ENCODE assay signal across 18 cellular contexts in the genomic region with DNA sequence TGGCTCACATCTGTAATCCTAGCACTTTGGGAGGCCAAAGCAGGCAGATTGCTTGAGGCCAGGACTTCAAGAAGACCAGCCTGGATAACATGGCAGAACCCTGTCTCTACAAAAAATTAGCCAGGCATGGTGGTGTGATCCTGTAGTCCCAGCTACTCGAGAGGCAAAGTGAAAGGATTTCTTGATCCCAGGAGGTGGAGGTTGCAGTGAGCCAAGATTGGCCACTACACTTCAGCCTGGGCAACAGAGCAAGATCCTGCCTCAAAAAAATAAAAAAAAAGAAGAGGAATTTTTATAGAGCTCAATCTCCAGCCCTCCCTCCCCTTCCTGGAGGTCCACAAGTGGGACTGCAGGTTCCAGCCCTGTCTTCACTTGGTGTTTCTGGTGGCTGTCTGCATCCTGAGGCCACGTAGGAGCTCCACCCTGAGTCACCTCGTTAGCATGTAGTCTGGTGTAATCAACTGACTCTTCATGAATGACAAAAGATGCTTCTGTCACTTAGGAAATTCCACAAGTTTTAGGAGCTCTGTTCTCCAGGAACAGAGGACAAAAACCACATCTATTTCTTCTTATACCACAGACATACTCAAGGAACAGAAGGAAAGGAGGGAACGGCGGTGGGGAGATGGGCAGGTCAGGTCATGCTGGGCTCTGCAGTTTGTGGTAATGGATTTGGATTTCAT. TPM values are rescaled to one million over a fixed set of nuclear protein-coding genes. Genes with fewer than 3 reads are reported as not detected.
DNase-seq lines count a peak whose midpoint lies in the region; ATAC-seq, FAIRE-seq and TF ChIP-seq lines count a peak whose summit lies in the region.
"Had no signal": no experiment of that assay in that cellular context is flagged by ENCODE, and none has a peak within 500 bp of the region (broad histone marks: within the 10 kb centered on the region; RNA-seq: fewer than 3 reads in every experiment).

No MANE protein-coding gene starts in this region.

- 87% methylated on average over 5 of the region's 5 CpGs for WGBS in esophagus muscularis mucosa

- H3K9me3 ChIP-seq in kidney (ENCODE audit: control insufficient read depth in 1 of 2, low read length in 2 of 2): no peaks in the 10 kb centered on the region
- H3K9me3 ChIP-seq in esophagus muscularis mucosa: no peaks in the 10 kb centered on the region
- H3K9me3 ChIP-seq: sigmoid colon had no signal

- TF ChIP-seq EP300 in esophagus muscularis mucosa (IDR thresholded peaks at IDR 0.05): no peak

- H3K27me3 ChIP-seq in esophagus muscularis mucosa: no peaks in the 10 kb centered on the region
- H3K27me3 ChIP-seq: cardiac muscle cell, sigmoid colon had no signal

- no peak overlapping the region for H3K9ac ChIP-seq in kidney (ENCODE audit: low read length in 2 of 2)

- H3K4me1 ChIP-seq in kidney (ENCODE audit: control insufficient read depth in 1 of 2, insufficient read depth in 1 of 2, low read depth in 1 of 2, low read length in 2 of 2): peaks cover 0 to 4% of the 10 kb centered on the region in 2 donors
- peaks cover 0 to 5% (median 0%) of the 10 kb centered on the region in 4 donors for H3K4me1 ChIP-seq in esophagus muscularis mucosa
- H3K4me1 ChIP-seq: sigmoid colon had no signal

- ATAC-seq in GM18498 (IDR thresholded peaks at IDR 0.05; ENCODE audit: unreplicated experiment): no peak
- ATAC-seq: left ventricle myocardium superior had no signal

- no peak for TF ChIP-seq POLR2A in esophagus muscularis mucosa (IDR thresholded peaks at IDR 0.05; ENCODE audit: low read depth)

- DNase-seq in EH (ENCODE audit: low read depth): peak; percentile 83
- DNase-seq in HS-5 (ENCODE audit: low read depth): peak; percentile 46
- peak; percentile 1 for DNase-seq in astrocyte of the spinal cord (ENCODE audit: low read depth, low spot score)
- peak; percentile 16 for DNase-seq in iPS-NIHi11 (ENCODE audit: low spot score)
- DNase-seq in kidney: no peak
- no peak for DNase-seq in coronary artery (ENCODE audit: low spot score)
- no peak for DNase-seq in esophagus muscularis mucosa (ENCODE audit: extremely low spot score)
- DNase-seq: activated CD4-positive, alpha-beta T cell treated with anti-CD3 and anti-CD28 coated beads, Interleukin-2, amount 50 U/mL, for 1 hour; activated T-cell treated with anti-CD3 and anti-CD28 coated beads, Interleukin-2, amount 50 U/mL, for 1 hour; CD8-positive, alpha-beta memory T cell; DMS79; left ventricle myocardium superior; NCI-H1048; sigmoid colon; stimulated activated CD4-positive, alpha-beta T cell treated with anti-CD3 and anti-CD28 coated beads, Interleukin-2, amount 100 ng/mL, for 24 hours; SW 1271 had no signal

- H3K27ac ChIP-seq in kidney (ENCODE audit: low read depth in 2 of 2, low read length in 2 of 2) (no peak overlapping the region), coronary artery (no peak overlapping the region), esophagus muscularis mucosa (replicated peaks in 1 of 4) (no peak overlapping the region)
- H3K27ac ChIP-seq: cardiac muscle cell, sigmoid colon had no signal

- in situ Hi-C loops in astrocyte of the spinal cord (cut with HindIII; ENCODE audit: low sequenced_read_pairs): no loop called here

- no peaks in the 10 kb centered on the region for H3K36me3 ChIP-seq in kidney (ENCODE audit: control insufficient read depth in 1 of 2, insufficient read depth in 2 of 2, low read length in 2 of 2)
- no peaks in the 10 kb centered on the region for H3K36me3 ChIP-seq in esophagus muscularis mucosa
- H3K36me3 ChIP-seq: cardiac muscle cell, sigmoid colon had no signal

- no peak overlapping the region for H3K4me3 ChIP-seq in astrocyte of the spinal cord (ENCODE audit: low read depth, low read length)
- H3K4me3 ChIP-seq in kidney (ENCODE audit: low read length in 2 of 2): no peak overlapping the region
- no peak overlapping the region for H3K4me3 ChIP-seq in coronary artery
- H3K4me3 ChIP-seq in esophagus muscularis mucosa: no peak overlapping the region
- H3K4me3 ChIP-seq: cardiac muscle cell, sigmoid colon had no signal

- intact Hi-C loops in kidney (cut with DNase I): loop anchor here (10.0 kb wide), 1 partner anchor 164 kb away; no protein-coding TSS in a partner anchor
- intact Hi-C loops in esophagus muscularis mucosa (cut with DNase I): loop anchor here (5.0 to 10.0 kb wide), 2 partner anchors 64 to 162 kb away; no protein-coding TSS in a partner anchor

- FAIRE-seq in kidney (lab: Jason Lieb, UNC): no peak

- TF ChIP-seq CTCF in astrocyte of the spinal cord (IDR thresholded peaks at IDR 0.05; ENCODE audit: low read depth, low read length) (no peak), kidney (IDR thresholded peaks at IDR 0.05; ENCODE audit: borderline replicate concordance, extremely low read depth, insufficient read depth) (no peak), coronary artery (IDR thresholded peaks at IDR 0.05) (no peak), esophagus muscularis mucosa (IDR thresholded peaks at IDR 0.05) (no peak)

RNA-seq across cellular contexts. Expression of gene CCDC62, which starts 16.2 kb away (rescaled TPM):
- total RNA-seq in kidney: 0.22 TPM
- polyA plus RNA-seq in kidney (ENCODE audit: insufficient read depth, low read depth, low replicate concordance): not detected
- total RNA-seq in esophagus muscularis mucosa: under 1 TPM; 0.17 to 0.50 (median 0.40) TPM

RNA-seq across cellular contexts. Expression of gene DENR, which starts 37.9 kb away (rescaled TPM):
- total RNA-seq in kidney (35.7 TPM), esophagus muscularis mucosa (10 to 100 TPM; 20.7 to 32.1 (median 23.7) TPM)
- polyA plus RNA-seq in kidney (ENCODE audit: insufficient read depth, low read depth, low replicate concordance): 31.5 TPM

RNA-seq across cellular contexts. Expression of gene HIP1R, which starts 44.7 kb away (rescaled TPM):
- total RNA-seq in kidney: 87.8 TPM
- polyA plus RNA-seq in kidney (ENCODE audit: insufficient read depth, low read depth, low replicate concordance): 39.4 TPM
- total RNA-seq in esophagus muscularis mucosa: 10 to 100 TPM; 13.3 to 38.3 (median 23.7) TPM

RNA-seq across cellular contexts. Expression of gene HCAR1, which starts 59.9 kb away (rescaled TPM):
- total RNA-seq in kidney (0.72 TPM), esophagus muscularis mucosa (under 1 TPM in 1 of 4 donors, not detected in 3; 0.13 TPM)
- 0.99 TPM for polyA plus RNA-seq in kidney (ENCODE audit: insufficient read depth, low read depth, low replicate concordance)
- total RNA-seq: cardiac muscle cell had no signal
- polyA plus RNA-seq: cardiac muscle cell; CD8-positive, alpha-beta memory T cell had no signal

Comparison
In these comparisons a context has a peak if more than half of its experiments do, and no peak if none do; other contexts are left out.
1. DNase-seq: peak in EH (single experiment), HS-5 (single experiment), astrocyte of the spinal cord (single experiment) and iPS-NIHi11 (single experiment); none in kidney (single experiment), coronary artery (single experiment) and esophagus muscularis mucosa (single experiment).